1 cellular context compared by ENCODE assay signal in the genomic region with DNA sequence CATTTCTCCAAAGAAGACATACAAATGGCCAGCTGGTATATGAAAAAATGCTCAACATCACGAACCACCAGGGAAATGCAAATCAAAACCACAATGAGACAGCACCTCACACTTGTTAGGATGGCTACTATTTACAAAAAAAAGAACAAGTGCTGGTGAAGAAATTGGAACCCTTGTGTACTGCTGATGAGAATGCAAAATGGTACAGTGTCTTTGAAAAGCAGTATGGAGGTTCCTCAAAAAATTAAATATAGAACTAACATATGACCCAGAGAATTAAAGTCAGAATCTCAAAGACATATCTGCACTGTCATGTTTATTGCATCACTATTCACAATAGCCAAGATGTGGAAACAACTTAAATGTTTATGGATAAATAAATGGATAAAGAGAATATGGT.
TF ChIP-seq lines count a peak whose summit lies in the region.

No MANE protein-coding gene starts in this region.

TF ChIP-seq in K562, 482 proteins besides CTCF, POLR2A, EP300 and RAD21 (continued from another document and continues in another):
- TF ChIP-seq MLLT1 (IDR thresholded peaks at IDR 0.05) (no peak), HIVEP1 (CRISPR knock-in tag; IDR thresholded peaks at IDR 0.05) (no peak), GTF2E2 (tag; IDR thresholded peaks at IDR 0.05) (no peak), HNRNPK (IDR thresholded peaks at IDR 0.05; ENCODE audit: low read depth, low read length, poor library complexity, severe bottlenecking) (no peak), MEF2D (tag; conservative IDR thresholded peaks at IDR 0.05; ENCODE audit: low read depth) (no peak), PTBP1 (IDR thresholded peaks at IDR 0.05; ENCODE audit: low read depth, low read length) (no peak), CEBPG (CRISPR knock-in tag; IDR thresholded peaks at IDR 0.05) (no peak), CEBPG (tag; conservative IDR thresholded peaks at IDR 0.05 in 1 of 2, IDR thresholded peaks at IDR 0.05 in 1 of 2) (peak; percentile 75 to 84), CXXC5 (CRISPR knock-in tag; IDR thresholded peaks at IDR 0.05) (no peak), HNRNPUL1 (IDR thresholded peaks at IDR 0.05; ENCODE audit: low read length) (no peak), SNIP1 (IDR thresholded peaks at IDR 0.05; ENCODE audit: low read depth) (no peak), JUNB (CRISPR knock-in tag; conservative IDR thresholded peaks at IDR 0.05) (no peak), ZC3H11A (IDR thresholded peaks at IDR 0.05; ENCODE audit: low read depth, low read length) (no peak), MAX (CRISPR knock-in tag; IDR thresholded peaks at IDR 0.05) (no peak), TEAD4 (IDR thresholded peaks at IDR 0.05; ENCODE audit: low read length) (no peak), TEAD4 (CRISPR knock-in tag; IDR thresholded peaks at IDR 0.05; ENCODE audit: borderline replicate concordance) (no peak), NCOA4 (IDR thresholded peaks at IDR 0.05; ENCODE audit: partially characterized antibody) (no peak), BCLAF1 (IDR thresholded peaks at IDR 0.05; ENCODE audit: borderline replicate concordance in 1 of 2, control insufficient read depth in 1 of 2, low read depth in 2 of 2, low read length in 1 of 2) (no peak), ZNF263 (CRISPR knock-in tag; IDR thresholded peaks at IDR 0.05; ENCODE audit: borderline replicate concordance) (no peak), HMBOX1 (IDR thresholded peaks at IDR 0.05) (no peak), ZNF76 (CRISPR knock-in tag; IDR thresholded peaks at IDR 0.05; ENCODE audit: borderline replicate concordance) (no peak), SREBF2 (CRISPR knock-in tag; IDR thresholded peaks at IDR 0.05) (no peak), ZC3H8 (IDR thresholded peaks at IDR 0.05) (no peak), ADNP (tag; IDR thresholded peaks at IDR 0.05) (no peak), SRSF7 (optimal IDR thresholded peaks at IDR 0.05; ENCODE audit: low read depth, low read length) (no peak), ZNF699 (CRISPR knock-in tag; IDR thresholded peaks at IDR 0.05; ENCODE audit: insufficient replicate concordance) (no peak), TCF7L2 (IDR thresholded peaks at IDR 0.05; ENCODE audit: low read depth, low read length) (no peak), ZNF124 (CRISPR knock-in tag; IDR thresholded peaks at IDR 0.05) (no peak), TRIM28 (IDR thresholded peaks at IDR 0.05) (no peak), ZFP1 (CRISPR knock-in tag; IDR thresholded peaks at IDR 0.05) (no peak), HNRNPH1 (optimal IDR thresholded peaks at IDR 0.05; ENCODE audit: low read depth, low read length) (no peak), MEF2A (IDR thresholded peaks at IDR 0.05; ENCODE audit: control insufficient read depth, low read depth, low read length) (no peak)
- TF ChIP-seq, protein P1, sequence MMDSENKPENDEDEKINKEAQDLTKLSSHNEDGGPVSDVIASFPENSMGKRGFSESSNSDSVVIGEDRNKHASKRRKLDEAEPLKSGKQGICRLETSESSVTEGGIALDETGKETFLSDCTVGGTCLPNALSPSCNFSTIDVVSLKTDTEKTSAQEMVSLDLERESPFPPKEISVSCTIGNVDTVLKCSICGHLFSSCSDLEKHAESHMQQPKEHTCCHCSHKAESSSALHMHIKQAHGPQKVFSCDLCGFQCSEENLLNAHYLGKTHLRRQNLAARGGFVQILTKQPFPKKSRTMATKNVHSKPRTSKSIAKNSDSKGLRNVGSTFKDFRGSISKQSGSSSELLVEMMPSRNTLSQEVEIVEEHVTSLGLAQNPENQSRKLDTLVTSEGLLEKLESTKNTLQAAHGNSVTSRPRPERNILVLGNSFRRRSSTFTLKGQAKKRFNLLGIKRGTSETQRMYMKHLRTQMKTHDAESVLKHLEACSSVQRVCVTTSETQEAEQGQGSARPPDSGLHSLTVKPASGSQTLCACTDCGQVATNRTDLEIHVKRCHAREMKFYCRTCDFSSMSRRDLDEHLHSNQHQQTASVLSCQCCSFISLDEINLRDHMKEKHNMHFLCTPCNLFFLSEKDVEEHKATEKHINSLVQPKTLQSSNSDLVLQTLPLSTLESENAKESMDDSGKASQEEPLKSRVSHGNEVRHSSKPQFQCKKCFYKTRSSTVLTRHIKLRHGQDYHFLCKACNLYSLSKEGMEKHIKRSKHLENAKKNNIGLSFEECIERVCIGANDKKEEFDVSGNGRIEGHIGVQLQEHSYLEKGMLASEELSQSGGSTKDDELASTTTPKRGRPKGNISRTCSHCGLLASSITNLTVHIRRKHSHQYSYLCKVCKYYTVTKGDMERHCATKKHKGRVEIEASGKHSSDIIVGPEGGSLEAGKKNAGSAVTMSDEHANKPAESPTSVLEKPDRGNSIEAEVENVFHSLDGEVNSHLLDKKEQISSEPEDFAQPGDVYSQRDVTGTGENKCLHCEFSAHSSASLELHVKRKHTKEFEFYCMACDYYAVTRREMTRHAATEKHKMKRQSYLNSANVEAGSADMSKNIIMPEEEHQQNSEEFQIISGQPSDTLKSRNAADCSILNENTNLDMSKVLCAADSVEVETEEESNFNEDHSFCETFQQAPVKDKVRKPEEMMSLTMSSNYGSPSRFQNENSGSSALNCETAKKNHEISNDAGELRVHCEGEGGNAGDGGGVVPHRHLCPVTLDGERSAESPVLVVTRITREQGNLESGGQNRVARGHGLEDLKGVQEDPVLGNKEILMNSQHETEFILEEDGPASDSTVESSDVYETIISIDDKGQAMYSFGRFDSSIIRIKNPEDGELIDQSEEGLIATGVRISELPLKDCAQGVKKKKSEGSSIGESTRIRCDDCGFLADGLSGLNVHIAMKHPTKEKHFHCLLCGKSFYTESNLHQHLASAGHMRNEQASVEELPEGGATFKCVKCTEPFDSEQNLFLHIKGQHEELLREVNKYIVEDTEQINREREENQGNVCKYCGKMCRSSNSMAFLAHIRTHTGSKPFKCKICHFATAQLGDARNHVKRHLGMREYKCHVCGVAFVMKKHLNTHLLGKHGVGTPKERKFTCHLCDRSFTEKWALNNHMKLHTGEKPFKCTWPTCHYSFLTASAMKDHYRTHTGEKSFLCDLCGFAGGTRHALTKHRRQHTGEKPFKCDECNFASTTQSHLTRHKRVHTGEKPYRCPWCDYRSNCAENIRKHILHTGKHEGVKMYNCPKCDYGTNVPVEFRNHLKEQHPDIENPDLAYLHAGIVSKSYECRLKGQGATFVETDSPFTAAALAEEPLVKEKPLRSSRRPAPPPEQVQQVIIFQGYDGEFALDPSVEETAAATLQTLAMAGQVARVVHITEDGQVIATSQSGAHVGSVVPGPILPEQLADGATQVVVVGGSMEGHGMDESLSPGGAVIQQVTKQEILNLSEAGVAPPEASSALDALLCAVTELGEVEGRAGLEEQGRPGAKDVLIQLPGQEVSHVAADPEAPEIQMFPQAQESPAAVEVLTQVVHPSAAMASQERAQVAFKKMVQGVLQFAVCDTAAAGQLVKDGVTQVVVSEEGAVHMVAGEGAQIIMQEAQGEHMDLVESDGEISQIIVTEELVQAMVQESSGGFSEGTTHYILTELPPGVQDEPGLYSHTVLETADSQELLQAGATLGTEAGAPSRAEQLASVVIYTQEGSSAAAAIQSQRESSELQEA (IDR thresholded peaks at IDR 0.05; ENCODE audit: low read depth), result no peak
- TF ChIP-seq, protein P2, sequence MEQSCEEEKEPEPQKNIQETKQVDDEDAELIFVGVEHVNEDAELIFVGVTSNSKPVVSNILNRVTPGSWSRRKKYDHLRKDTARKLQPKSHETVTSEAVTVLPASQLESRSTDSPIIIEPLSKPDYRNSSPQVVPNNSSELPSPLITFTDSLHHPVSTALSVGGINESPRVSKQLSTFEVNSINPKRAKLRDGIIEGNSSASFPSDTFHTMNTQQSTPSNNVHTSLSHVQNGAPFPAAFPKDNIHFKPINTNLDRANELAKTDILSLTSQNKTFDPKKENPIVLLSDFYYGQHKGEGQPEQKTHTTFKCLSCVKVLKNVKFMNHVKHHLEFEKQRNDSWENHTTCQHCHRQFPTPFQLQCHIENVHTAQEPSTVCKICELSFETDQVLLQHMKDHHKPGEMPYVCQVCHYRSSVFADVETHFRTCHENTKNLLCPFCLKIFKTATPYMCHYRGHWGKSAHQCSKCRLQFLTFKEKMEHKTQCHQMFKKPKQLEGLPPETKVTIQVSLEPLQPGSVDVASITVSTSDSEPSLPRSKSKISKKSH (CRISPR knock-in tag; IDR thresholded peaks at IDR 0.05), result no peak
- TF ChIP-seq, protein P3, sequence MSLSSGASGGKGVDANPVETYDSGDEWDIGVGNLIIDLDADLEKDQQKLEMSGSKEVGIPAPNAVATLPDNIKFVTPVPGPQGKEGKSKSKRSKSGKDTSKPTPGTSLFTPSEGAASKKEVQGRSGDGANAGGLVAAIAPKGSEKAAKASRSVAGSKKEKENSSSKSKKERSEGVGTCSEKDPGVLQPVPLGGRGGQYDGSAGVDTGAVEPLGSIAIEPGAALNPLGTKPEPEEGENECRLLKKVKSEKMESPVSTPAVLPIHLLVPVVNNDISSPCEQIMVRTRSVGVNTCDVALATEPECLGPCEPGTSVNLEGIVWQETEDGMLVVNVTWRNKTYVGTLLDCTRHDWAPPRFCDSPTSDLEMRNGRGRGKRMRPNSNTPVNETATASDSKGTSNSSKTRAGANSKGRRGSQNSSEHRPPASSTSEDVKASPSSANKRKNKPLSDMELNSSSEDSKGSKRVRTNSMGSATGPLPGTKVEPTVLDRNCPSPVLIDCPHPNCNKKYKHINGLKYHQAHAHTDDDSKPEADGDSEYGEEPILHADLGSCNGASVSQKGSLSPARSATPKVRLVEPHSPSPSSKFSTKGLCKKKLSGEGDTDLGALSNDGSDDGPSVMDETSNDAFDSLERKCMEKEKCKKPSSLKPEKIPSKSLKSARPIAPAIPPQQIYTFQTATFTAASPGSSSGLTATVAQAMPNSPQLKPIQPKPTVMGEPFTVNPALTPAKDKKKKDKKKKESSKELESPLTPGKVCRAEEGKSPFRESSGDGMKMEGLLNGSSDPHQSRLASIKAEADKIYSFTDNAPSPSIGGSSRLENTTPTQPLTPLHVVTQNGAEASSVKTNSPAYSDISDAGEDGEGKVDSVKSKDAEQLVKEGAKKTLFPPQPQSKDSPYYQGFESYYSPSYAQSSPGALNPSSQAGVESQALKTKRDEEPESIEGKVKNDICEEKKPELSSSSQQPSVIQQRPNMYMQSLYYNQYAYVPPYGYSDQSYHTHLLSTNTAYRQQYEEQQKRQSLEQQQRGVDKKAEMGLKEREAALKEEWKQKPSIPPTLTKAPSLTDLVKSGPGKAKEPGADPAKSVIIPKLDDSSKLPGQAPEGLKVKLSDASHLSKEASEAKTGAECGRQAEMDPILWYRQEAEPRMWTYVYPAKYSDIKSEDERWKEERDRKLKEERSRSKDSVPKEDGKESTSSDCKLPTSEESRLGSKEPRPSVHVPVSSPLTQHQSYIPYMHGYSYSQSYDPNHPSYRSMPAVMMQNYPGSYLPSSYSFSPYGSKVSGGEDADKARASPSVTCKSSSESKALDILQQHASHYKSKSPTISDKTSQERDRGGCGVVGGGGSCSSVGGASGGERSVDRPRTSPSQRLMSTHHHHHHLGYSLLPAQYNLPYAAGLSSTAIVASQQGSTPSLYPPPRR (CRISPR knock-in tag; IDR thresholded peaks at IDR 0.05; ENCODE audit: borderline replicate concordance), result no peak
